Comparison of ENCODE assay signal across 8 cellular contexts in genomic region chr19:11373166-11373884, GRCh38. TPM values are rescaled to one million over a fixed set of nuclear protein-coding genes. Genes with fewer than 3 reads are reported as not detected.
A peak's percentile ranks its signal among the peaks of the same experiment; 100 is the strongest.
DNase-seq lines count a peak whose midpoint lies in the region; ATAC-seq and TF ChIP-seq lines count a peak whose summit lies in the region.

No MANE protein-coding gene starts in this region.

- H3K4me3 Mint-ChIP-seq in activated T-cell treated with anti-CD3 and anti-CD28 coated beads, Interleukin-2, amount 50 U/mL, for 4 hours, result peak overlapping the region; percentile 14

- H3K9me3 Mint-ChIP-seq in activated T-cell treated with anti-CD3 and anti-CD28 coated beads, Interleukin-2, amount 50 U/mL, for 4 hours, result no peaks in the 10 kb centered on the region

- H3K4me1 ChIP-seq in heart left ventricle, result peaks cover 7 to 42% (median 21%) of the 10 kb centered on the region in 12 donors

- DNase-seq in activated T-cell treated with anti-CD3 and anti-CD28 coated beads, Interleukin-2, amount 50 U/mL, for 4 hours, result no peak
- no peak for DNase-seq in activated T-cell treated with anti-CD3 and anti-CD28 coated beads, Interleukin-2, amount 50 U/mL, for 1 hour
- DNase-seq in NCI-H446 (lab: John Stamatoyannopoulos, UW) (peak; percentile 64 to 73), ecto neural progenitor cell (ENCODE audit: low spot score) (peak; percentile 82), superior temporal gyrus (ENCODE audit: extremely low spot score) (peak; percentile 75), heart left ventricle (no peak)
- DNase-seq in activated CD4-positive, alpha-beta T cell treated with anti-CD3 and anti-CD28 coated beads for 48 hours, result no peak

- 48 to 55% (median 51%) methylated on average over 10 of the region's 10 CpGs for WGBS in heart left ventricle, 4 donors

- H3K4me1 Mint-ChIP-seq in activated T-cell treated with anti-CD3 and anti-CD28 coated beads, Interleukin-2, amount 50 U/mL, for 4 hours (ENCODE audit: low read depth), result peaks cover 25% of the 10 kb centered on the region

- no peak for TF ChIP-seq CTCF in heart left ventricle (IDR thresholded peaks at IDR 0.05)

- intact Hi-C loops in heart left ventricle (cut with DNase I), result loop anchor here in 7 of 10 donors (10.0 kb wide), 2 partner anchors 79 to 221 kb away; partner anchors contain the start of genes TSPAN16 (in 6 of the 7) and ZNF627 (in 1 of the 7)

- H3K27me3 ChIP-seq in heart left ventricle, result no peaks in the 10 kb centered on the region

- H3K9me3 ChIP-seq in heart left ventricle, result no peaks in the 10 kb centered on the region

- ATAC-seq in activated T-cell treated with anti-CD3 and anti-CD28 coated beads, Interleukin-2, amount 50 U/mL, for 4 hours, result no peak
- ATAC-seq in heart left ventricle (no peak), GM18873 (IDR thresholded peaks at IDR 0.05; ENCODE audit: low FRiP score, unreplicated experiment) (no peak)

- peaks cover 20% of the 10 kb centered on the region for H3K36me3 Mint-ChIP-seq in activated T-cell treated with anti-CD3 and anti-CD28 coated beads, Interleukin-2, amount 50 U/mL, for 4 hours (ENCODE audit: insufficient read depth)

- TF ChIP-seq POLR2A in heart left ventricle (IDR thresholded peaks at IDR 0.05), result no peak

- peaks cover 0 to 7% (median 3%) of the 10 kb centered on the region in 9 donors for H3K36me3 ChIP-seq in heart left ventricle

- no peak overlapping the region for H3K4me3 ChIP-seq in heart left ventricle

- no peaks in the 10 kb centered on the region for H3K27me3 Mint-ChIP-seq in activated T-cell treated with anti-CD3 and anti-CD28 coated beads, Interleukin-2, amount 50 U/mL, for 4 hours (ENCODE audit: low read depth)

- no peak overlapping the region for H3K27ac ChIP-seq in heart left ventricle

RNA-seq across cellular contexts. Expression of gene SWSAP1, which starts 1.1 kb away (rescaled TPM):
- total RNA-seq in activated T-cell treated with anti-CD3 and anti-CD28 coated beads, Interleukin-2, amount 50 U/mL, for 4 hours, result 1 to 10 TPM; 2.0 to 3.1 (median 2.1) TPM
- 1 to 10 TPM in 7 of 9 donors, under 1 TPM in 2; 0.67 to 1.9 (median 1.5) TPM for total RNA-seq in heart left ventricle
- 1 to 10 TPM; 1.9 to 2.1 TPM for polyA plus RNA-seq in heart left ventricle

RNA-seq across cellular contexts. Expression of gene EPOR, which starts 10.8 kb away (rescaled TPM):
- 1 to 10 TPM; 1.8 to 2.0 (median 1.8) TPM for total RNA-seq in activated T-cell treated with anti-CD3 and anti-CD28 coated beads, Interleukin-2, amount 50 U/mL, for 4 hours
- total RNA-seq in heart left ventricle, result 1 to 10 TPM; 4.6 to 7.8 (median 5.7) TPM
- polyA plus RNA-seq in heart left ventricle, result 1 to 10 TPM; 6.1 TPM

RNA-seq across cellular contexts. Expression of gene PLPPR2, which starts 18.1 kb away (rescaled TPM):
- 1 to 10 TPM; 2.4 to 4.1 (median 3.8) TPM for total RNA-seq in activated T-cell treated with anti-CD3 and anti-CD28 coated beads, Interleukin-2, amount 50 U/mL, for 4 hours
- 10 to 100 TPM in 6 of 9 donors, 1 to 10 TPM in 3; 4.5 to 24.8 (median 12.5) TPM for total RNA-seq in heart left ventricle
- 10 to 100 TPM in 1 of 2 donors, 1 to 10 TPM in 1; 8.0 to 10.5 TPM for polyA plus RNA-seq in heart left ventricle

RNA-seq across cellular contexts. Expression of gene CCDC159, which starts 27.0 kb away (rescaled TPM):
- 10 to 100 TPM; 10.7 to 14.6 (median 11.0) TPM for total RNA-seq in activated T-cell treated with anti-CD3 and anti-CD28 coated beads, Interleukin-2, amount 50 U/mL, for 4 hours
- 10 to 100 TPM; 13.6 to 26.2 (median 21.9) TPM for total RNA-seq in heart left ventricle
- polyA plus RNA-seq in heart left ventricle, result 10 to 100 TPM; 11.5 to 34.9 TPM

RNA-seq across cellular contexts. Expression of gene TMEM205, which starts 27.3 kb away (rescaled TPM):
- total RNA-seq in activated T-cell treated with anti-CD3 and anti-CD28 coated beads, Interleukin-2, amount 50 U/mL, for 4 hours, result 10 to 100 TPM; 33.5 to 38.9 (median 33.7) TPM
- 100 to 1,000 TPM in 3 of 9 donors, 10 to 100 TPM in 6; 68.3 to 372 (median 83.9) TPM for total RNA-seq in heart left ventricle
- 100 to 1,000 TPM; 106 to 151 TPM for polyA plus RNA-seq in heart left ventricle

Comparison
In these comparisons a context has a peak if more than half of its experiments do, and no peak if none do; other contexts are left out.
1. DNase-seq: peak in NCI-H446 (2 of 2), ecto neural progenitor cell (single experiment) and superior temporal gyrus (single experiment); none in activated T-cell treated with anti-CD3 and anti-CD28 coated beads, Interleukin-2, amount 50 U/mL, for 4 hours (single experiment), activated T-cell treated with anti-CD3 and anti-CD28 coated beads, Interleukin-2, amount 50 U/mL, for 1 hour (single experiment), heart left ventricle (0 of 5) and activated CD4-positive, alpha-beta T cell treated with anti-CD3 and anti-CD28 coated beads for 48 hours (single experiment).